15 cellular contexts compared by ENCODE assay signal in genomic region chr18:78603584-78603983, GRCh38.
DNase-seq lines count a peak whose midpoint lies in the region; ATAC-seq and TF ChIP-seq lines count a peak whose summit lies in the region.
"Had no signal": no experiment of that assay in that cellular context is flagged by ENCODE, and none has a peak within 500 bp of the region (broad histone marks: within the 10 kb centered on the region; RNA-seq: fewer than 3 reads in every experiment).

No MANE protein-coding gene starts in this region.

- intact Hi-C loops in spleen (cut with DNase I; ENCODE audit: low total_unique reads), result no loop called here

- H3K27ac Mint-ChIP-seq in activated CD8-positive, alpha-beta memory T cell treated with anti-CD3 and anti-CD28 coated beads, Interleukin-2, amount 10 ng/mL, durations not matched to agents 7 days and 5 days, result no peak overlapping the region
- no peak overlapping the region for H3K27ac Mint-ChIP-seq in activated naive CD4-positive, alpha-beta T cell treated with anti-CD3 and anti-CD28 coated beads, Interleukin-2, amount 50 U/mL, for 72 hours
- H3K27ac Mint-ChIP-seq: B cell; CD8-positive, alpha-beta memory T cell; H9 had no signal

- no peak for ATAC-seq in activated CD8-positive, alpha-beta memory T cell treated with anti-CD3 and anti-CD28 coated beads, Interleukin-2, amount 10 ng/mL, durations not matched to agents 7 days and 5 days
- ATAC-seq in activated naive CD4-positive, alpha-beta T cell treated with anti-CD3 and anti-CD28 coated beads, Interleukin-2, amount 50 U/mL, for 72 hours, result no peak
- ATAC-seq: HepG2 had no signal

- H3K27ac ChIP-seq in spleen, result no peak overlapping the region
- H3K27ac ChIP-seq: BLaER1 treated with 17β-estradiol and CSF1 and Interleukin-3, amounts not matched to agents 10 nM and 100 nM had no signal

- no peak for TF ChIP-seq POLR2A in spleen (IDR thresholded peaks at IDR 0.05)

- CTCF ChIA-PET in activated CD8-positive, alpha-beta memory T cell treated with anti-CD3 and anti-CD28 coated beads, Interleukin-2, amount 10 ng/mL, durations not matched to agents 7 days and 5 days (lab: Charles Lee), result no interaction called here

- H3K36me3 ChIP-seq in spleen, result no peaks in the 10 kb centered on the region
- H3K36me3 ChIP-seq: BLaER1 treated with 17β-estradiol and CSF1 and Interleukin-3, amounts not matched to agents 10 nM and 100 nM had no signal

- no peak overlapping the region for H3K4me3 Mint-ChIP-seq in activated CD8-positive, alpha-beta memory T cell treated with anti-CD3 and anti-CD28 coated beads, Interleukin-2, amount 10 ng/mL, durations not matched to agents 7 days and 5 days
- H3K4me3 Mint-ChIP-seq: B cell; CD4-positive, CD25-positive, alpha-beta regulatory T cell; CD8-positive, alpha-beta memory T cell; H9 had no signal

- no peaks in the 10 kb centered on the region for H3K4me1 ChIP-seq in spleen
- H3K4me1 ChIP-seq: BLaER1 treated with 17β-estradiol and CSF1 and Interleukin-3, amounts not matched to agents 10 nM and 100 nM had no signal

- peaks cover 0 to 24% (median 0%) of the 10 kb centered on the region in 7 donors for H3K27me3 ChIP-seq in spleen (replicated peaks in 1 of 7)
- H3K27me3 ChIP-seq: BLaER1 treated with 17β-estradiol and CSF1 and Interleukin-3, amounts not matched to agents 10 nM and 100 nM had no signal

- H3K9me3 ChIP-seq in spleen, result peaks cover 0 to 5% (median 0%) of the 10 kb centered on the region in 8 donors
- H3K9me3 ChIP-seq: BLaER1 treated with 17β-estradiol and CSF1 and Interleukin-3, amounts not matched to agents 10 nM and 100 nM had no signal

- 23 to 33% (median 28%) methylated on average over 14 of the region's 14 CpGs for WGBS in spleen, 5 donors

- no peaks in the 10 kb centered on the region for H3K36me3 Mint-ChIP-seq in activated CD8-positive, alpha-beta memory T cell treated with anti-CD3 and anti-CD28 coated beads, Interleukin-2, amount 10 ng/mL, durations not matched to agents 7 days and 5 days
- no peaks in the 10 kb centered on the region for H3K36me3 Mint-ChIP-seq in activated naive CD4-positive, alpha-beta T cell treated with anti-CD3 and anti-CD28 coated beads, Interleukin-2, amount 50 U/mL, for 72 hours
- H3K36me3 Mint-ChIP-seq: CD4-positive, CD25-positive, alpha-beta regulatory T cell had no signal

- no peaks in the 10 kb centered on the region for H3K4me1 Mint-ChIP-seq in activated CD8-positive, alpha-beta memory T cell treated with anti-CD3 and anti-CD28 coated beads, Interleukin-2, amount 10 ng/mL, durations not matched to agents 7 days and 5 days
- H3K4me1 Mint-ChIP-seq: B cell; CD4-positive, CD25-positive, alpha-beta regulatory T cell; CD8-positive, alpha-beta memory T cell had no signal

- peaks cover 21% of the 10 kb centered on the region for H3K9me3 Mint-ChIP-seq in activated CD8-positive, alpha-beta memory T cell treated with anti-CD3 and anti-CD28 coated beads, Interleukin-2, amount 10 ng/mL, durations not matched to agents 7 days and 5 days (ENCODE audit: low read depth)
- peaks cover 12% of the 10 kb centered on the region in 2 donors for H3K9me3 Mint-ChIP-seq in activated naive CD4-positive, alpha-beta T cell treated with anti-CD3 and anti-CD28 coated beads, Interleukin-2, amount 50 U/mL, for 72 hours

- no peak for TF ChIP-seq CTCF in spleen (IDR thresholded peaks at IDR 0.05 in 8 of 11, conservative IDR thresholded peaks at IDR 0.05 in 3 of 11)

- H3K27me3 Mint-ChIP-seq in activated CD8-positive, alpha-beta memory T cell treated with anti-CD3 and anti-CD28 coated beads, Interleukin-2, amount 10 ng/mL, durations not matched to agents 7 days and 5 days, result no peaks in the 10 kb centered on the region
- H3K27me3 Mint-ChIP-seq: B cell; CD4-positive, CD25-positive, alpha-beta regulatory T cell had no signal

- DNase-seq in activated CD8-positive, alpha-beta memory T cell treated with anti-CD3 and anti-CD28 coated beads, Interleukin-2, amount 10 ng/mL, durations not matched to agents 7 days and 5 days, result peak; percentile 34
- DNase-seq in activated CD8-positive, alpha-beta memory T cell treated with anti-CD3 and anti-CD28 coated beads, Interleukin-2, amount 50 U/mL, for 4 hours, result no peak
- DNase-seq in astrocyte of the hippocampus (ENCODE audit: low read depth, low spot score), result peak; percentile 79
- DNase-seq in mesenteric fat pad (ENCODE audit: low spot score), result peak; percentile 62
- peak; percentile 42 for DNase-seq in spleen
- DNase-seq in activated naive CD4-positive, alpha-beta T cell treated with anti-CD3 and anti-CD28 coated beads, Interleukin-2, amount 50 U/mL, for 72 hours (ENCODE audit: low spot score in 2 of 2), result no peak
- DNase-seq in activated gamma-delta T cell treated with Interleukin-2 at 50 U/mL for 16 hours, result no peak
- no peak for DNase-seq in NCI-H2196 treated with DMSO at 0.1 percent for 48 hours (lab: John Stamatoyannopoulos, UW; ENCODE audit: unreplicated experiment)
- DNase-seq: 8988T; CD4-positive, CD25-positive, alpha-beta regulatory T cell; CD8-positive, alpha-beta memory T cell; H9 had no signal

- H3K4me3 ChIP-seq in spleen, result no peak overlapping the region
- H3K4me3 ChIP-seq: BLaER1 treated with 17β-estradiol and CSF1 and Interleukin-3, amounts not matched to agents 10 nM and 100 nM had no signal

Comparison
In these comparisons a context has a peak if more than half of its experiments do, and no peak if none do; other contexts are left out.
1. DNase-seq: peak in activated CD8-positive, alpha-beta memory T cell treated with anti-CD3 and anti-CD28 coated beads, Interleukin-2, amount 10 ng/mL, durations not matched to agents 7 days and 5 days (single experiment), astrocyte of the hippocampus (single experiment), mesenteric fat pad (single experiment) and spleen (single experiment); none in activated CD8-positive, alpha-beta memory T cell treated with anti-CD3 and anti-CD28 coated beads, Interleukin-2, amount 50 U/mL, for 4 hours (single experiment), activated naive CD4-positive, alpha-beta T cell treated with anti-CD3 and anti-CD28 coated beads, Interleukin-2, amount 50 U/mL, for 72 hours (0 of 2), activated gamma-delta T cell treated with Interleukin-2 at 50 U/mL for 16 hours (single experiment) and NCI-H2196 treated with DMSO at 0.1 percent for 48 hours (single experiment).